In genomic region chr6:144725731-144726522, GRCh38 we compare ENCODE assay signal across 9 cellular contexts.
DNase-seq lines count a peak whose midpoint lies in the region; ATAC-seq and TF ChIP-seq lines count a peak whose summit lies in the region.
"Had no signal": no experiment of that assay in that cellular context is flagged by ENCODE, and none has a peak within 500 bp of the region (broad histone marks: within the 10 kb centered on the region; RNA-seq: fewer than 3 reads in every experiment).

No MANE protein-coding gene starts in this region.

- peaks cover 6% of the 10 kb centered on the region for H3K36me3 Mint-ChIP-seq in activated naive CD4-positive, alpha-beta T cell treated with anti-CD3 and anti-CD28 coated beads for 36 hours (ENCODE audit: low read depth)

- no peak overlapping the region for H3K9ac ChIP-seq in Loucy (ENCODE audit: low read depth, low read length, poor library complexity, severe bottlenecking)

- H3K4me3 ChIP-seq in Loucy (ENCODE audit: low read length, poor library complexity, severe bottlenecking) (peak overlapping the region; percentile 13), mucosa of descending colon (no peak overlapping the region), adrenal gland (no peak overlapping the region)

- H3K36me3 ChIP-seq in Loucy (ENCODE audit: insufficient read depth, low read length) = peaks cover 3% of the 10 kb centered on the region; the same call in 1 of the 2 replicates
- H3K36me3 ChIP-seq in mucosa of descending colon (ENCODE audit: low read depth) = no peaks in the 10 kb centered on the region
- H3K36me3 ChIP-seq in adrenal gland (replicated peaks in 1 of 2) = no peaks in the 10 kb centered on the region

- H3K4me3 Mint-ChIP-seq in activated naive CD4-positive, alpha-beta T cell treated with anti-CD3 and anti-CD28 coated beads for 36 hours = no peak overlapping the region

- no peak overlapping the region for H3K27ac Mint-ChIP-seq in activated naive CD4-positive, alpha-beta T cell treated with anti-CD3 and anti-CD28 coated beads for 36 hours

- ATAC-seq in GM18511 (IDR thresholded peaks at IDR 0.05; ENCODE audit: unreplicated experiment) (peak; percentile 54), GM21723 (IDR thresholded peaks at IDR 0.05; ENCODE audit: unreplicated experiment) (peak; percentile 79), mucosa of descending colon (peak; percentile 56), sciatic nerve (no peak)

- WGBS in adrenal gland, 4 donors = 89 to 95% (median 93%) methylated on average over 8 of the region's 8 CpGs

- H3K9me3 ChIP-seq in Loucy (ENCODE audit: insufficient read depth, low read depth, low read length) (no peaks in the 10 kb centered on the region), mucosa of descending colon (no peaks in the 10 kb centered on the region), adrenal gland (replicated peaks in 1 of 3) (no peaks in the 10 kb centered on the region)

- CTCF ChIA-PET in activated naive CD4-positive, alpha-beta T cell treated with anti-CD3 and anti-CD28 coated beads for 36 hours (lab: Charles Lee) = interaction anchor here (1.7 kb wide), 1 partner anchor 10 kb away, joined by 4 read pairs; no protein-coding TSS in a partner anchor

- peaks cover 7% of the 10 kb centered on the region for H4K20me1 ChIP-seq in Loucy (ENCODE audit: insufficient read depth, low read length, poor library complexity, severe bottlenecking)

- no peak for TF ChIP-seq CTCF in Loucy (conservative IDR thresholded peaks at IDR 0.05; ENCODE audit: low read length)
- no peak for TF ChIP-seq CTCF in mucosa of descending colon (IDR thresholded peaks at IDR 0.05)
- TF ChIP-seq CTCF in adrenal gland (IDR thresholded peaks at IDR 0.05) = no peak

- no peaks in the 10 kb centered on the region for H3K9me2 ChIP-seq in Loucy (replicated peaks; ENCODE audit: low read depth, low read length)

- no peaks in the 10 kb centered on the region for H3K79me2 ChIP-seq in Loucy (ENCODE audit: insufficient read depth, low read length)

- peaks cover 20% of the 10 kb centered on the region for H3K4me1 Mint-ChIP-seq in activated naive CD4-positive, alpha-beta T cell treated with anti-CD3 and anti-CD28 coated beads for 36 hours (ENCODE audit: low read depth)

- H2AFZ ChIP-seq in Loucy (ENCODE audit: low read length) = no peak overlapping the region

- H3K27me3 ChIP-seq in Loucy (ENCODE audit: insufficient read depth, low read length, poor library complexity, severe bottlenecking) = no peaks in the 10 kb centered on the region
- no peaks in the 10 kb centered on the region for H3K27me3 ChIP-seq in adrenal gland

- H3K4me1 ChIP-seq in Loucy (ENCODE audit: insufficient read depth, low read length, poor library complexity, severe bottlenecking) = peaks cover 20% of the 10 kb centered on the region
- peaks cover 4% of the 10 kb centered on the region for H3K4me1 ChIP-seq in mucosa of descending colon (ENCODE audit: low read depth)
- no peaks in the 10 kb centered on the region for H3K4me1 ChIP-seq in adrenal gland (replicated peaks in 1 of 2)

- intact Hi-C loops in mucosa of descending colon (cut with DNase I, micrococcal nuclease) (no loop called here), adrenal gland (cut with DNase I) (no loop called here), sciatic nerve (cut with DNase I) (no loop called here)
- intact Hi-C loops in activated naive CD4-positive, alpha-beta T cell treated with anti-CD3 and anti-CD28 coated beads for 36 hours (cut with micrococcal nuclease) = no loop called here

- H3K27ac ChIP-seq in adrenal gland = no peak overlapping the region

- no peak for DNase-seq in mucosa of descending colon
- DNase-seq in adrenal gland = no peak
- no peak for DNase-seq in NCI-H2227 (lab: John Stamatoyannopoulos, UW; ENCODE audit: unreplicated experiment)
- no peak for DNase-seq in activated naive CD4-positive, alpha-beta T cell treated with anti-CD3 and anti-CD28 coated beads for 36 hours
- DNase-seq in sciatic nerve (ENCODE audit: low spot score) = no peak
- DNase-seq: IMR-90 had no signal

- H3K27me3 Mint-ChIP-seq in activated naive CD4-positive, alpha-beta T cell treated with anti-CD3 and anti-CD28 coated beads for 36 hours (ENCODE audit: low read depth) = no peaks in the 10 kb centered on the region

- peak overlapping the region; percentile 58 for H3K4me2 ChIP-seq in Loucy (ENCODE audit: low read depth, low read length, poor library complexity, severe bottlenecking)

- no peaks in the 10 kb centered on the region for H3K9me3 Mint-ChIP-seq in activated naive CD4-positive, alpha-beta T cell treated with anti-CD3 and anti-CD28 coated beads for 36 hours

- peaks cover 3% of the 10 kb centered on the region; the same call in 1 of the 2 replicates for H3F3A ChIP-seq in Loucy (ENCODE audit: low read depth)

- TF ChIP-seq POLR2A in adrenal gland (IDR thresholded peaks at IDR 0.05) = no peak
